ENCODE assay signal across 14 cellular contexts in genomic region chr2:215784371-215784783, GRCh38.
DNase-seq lines count a peak whose midpoint lies in the region; ATAC-seq and TF ChIP-seq lines count a peak whose summit lies in the region.
"Had no signal": no experiment of that assay in that cellular context is flagged by ENCODE, and none has a peak within 500 bp of the region (broad histone marks: within the 10 kb centered on the region; RNA-seq: fewer than 3 reads in every experiment).

No MANE protein-coding gene starts in this region.

- H3K4me1 Mint-ChIP-seq in endodermal cell (peaks cover 31% of the 10 kb centered on the region), mesothelial cell of epicardium (peaks cover 11% of the 10 kb centered on the region)
- H3K4me1 Mint-ChIP-seq: immature natural killer cell had no signal

- ATAC-seq in Right ventricle myocardium superior (ENCODE audit: poor library complexity) (peak; percentile 74), HG02623 (IDR thresholded peaks at IDR 0.05; ENCODE audit: unreplicated experiment) (no peak)

- H3K27ac Mint-ChIP-seq in endodermal cell (no peak overlapping the region), mesothelial cell of epicardium (peak overlapping the region; percentile 51)
- H3K27ac Mint-ChIP-seq: immature natural killer cell had no signal

- H3K4me3 ChIP-seq in endodermal cell (ENCODE audit: low read length): no peak overlapping the region
- H3K4me3 ChIP-seq: pancreas had no signal

- H3K36me3 Mint-ChIP-seq in endodermal cell (ENCODE audit: low read depth) (no peaks in the 10 kb centered on the region), mesothelial cell of epicardium (no peaks in the 10 kb centered on the region)
- H3K36me3 Mint-ChIP-seq: immature natural killer cell had no signal

- WGBS in endodermal cell (ENCODE audit: insufficient coverage in 1 of 2, insufficient read length in 1 of 2), 2 experiments: 78 to 93% methylated on average over 2 to 3 of the region's 3 CpGs

- H3K9me3 Mint-ChIP-seq in endodermal cell (no peaks in the 10 kb centered on the region), mesothelial cell of epicardium (no peaks in the 10 kb centered on the region)
- H3K9me3 Mint-ChIP-seq: immature natural killer cell had no signal

- no peaks in the 10 kb centered on the region for H3K36me3 ChIP-seq in endodermal cell (ENCODE audit: control insufficient read depth, insufficient read depth, low read length)
- H3K36me3 ChIP-seq: pancreas had no signal

- H3K4me1 ChIP-seq in endodermal cell (ENCODE audit: control insufficient read depth, insufficient read depth, low read length): peaks cover 4% of the 10 kb centered on the region
- H3K4me1 ChIP-seq: pancreas had no signal

- no peaks in the 10 kb centered on the region for H3K9me3 ChIP-seq in endodermal cell (ENCODE audit: control insufficient read depth, low read length)
- H3K9me3 ChIP-seq: pancreas had no signal

- H3K27me3 Mint-ChIP-seq in endodermal cell (ENCODE audit: insufficient read depth) (no peaks in the 10 kb centered on the region), mesothelial cell of epicardium (ENCODE audit: low read depth) (no peaks in the 10 kb centered on the region)

- peak overlapping the region; percentile 33 for H3K27ac ChIP-seq in endodermal cell (ENCODE audit: low read depth, low read length)
- H3K27ac ChIP-seq: pancreas had no signal

- no peaks in the 10 kb centered on the region for H3K27me3 ChIP-seq in endodermal cell (ENCODE audit: control insufficient read depth, insufficient read depth, low read length, poor library complexity, severe bottlenecking)
- H3K27me3 ChIP-seq: pancreas had no signal

- DNase-seq in Right ventricle myocardium superior (no peak), cardiac septum (ENCODE audit: low spot score) (no peak), endodermal cell (no peak), mesothelial cell of epicardium (ENCODE audit: low spot score in 2 of 2, unreplicated experiment in 2 of 2) (no peak), UCSD-AML1 (lab: John Stamatoyannopoulos, UW; ENCODE audit: unreplicated experiment) (no peak), pons (ENCODE audit: low spot score) (no peak)
- DNase-seq in stimulated activated CD4-positive, alpha-beta T cell treated with anti-CD3 and anti-CD28 coated beads, Interleukin-2, amount 100 ng/mL, for 48 hours: no peak
- DNase-seq: ACHN; activated CD8-positive, alpha-beta memory T cell treated with anti-CD3 and anti-CD28 coated beads, Interleukin-2, amount 50 U/mL, for 48 hours; immature natural killer cell; MV-4-11; pancreas; T-helper 9 cell had no signal

- intact Hi-C loops in Right ventricle myocardium superior (cut with DNase I) (no loop called here), cardiac septum (cut with DNase I) (no loop called here)

- TF ChIP-seq CTCF in endodermal cell (conservative IDR thresholded peaks at IDR 0.05) (no peak), mesothelial cell of epicardium (IDR thresholded peaks at IDR 0.05; ENCODE audit: unreplicated experiment) (no peak)

- H3K4me3 Mint-ChIP-seq in endodermal cell (no peak overlapping the region), mesothelial cell of epicardium (no peak overlapping the region)
- H3K4me3 Mint-ChIP-seq: immature natural killer cell had no signal

- no peak overlapping the region for H3K9ac ChIP-seq in endodermal cell (ENCODE audit: extremely low read depth, low read length, poor library complexity, severe bottlenecking)
